ENCODE assay signal across 1 cellular context in the genomic region with DNA sequence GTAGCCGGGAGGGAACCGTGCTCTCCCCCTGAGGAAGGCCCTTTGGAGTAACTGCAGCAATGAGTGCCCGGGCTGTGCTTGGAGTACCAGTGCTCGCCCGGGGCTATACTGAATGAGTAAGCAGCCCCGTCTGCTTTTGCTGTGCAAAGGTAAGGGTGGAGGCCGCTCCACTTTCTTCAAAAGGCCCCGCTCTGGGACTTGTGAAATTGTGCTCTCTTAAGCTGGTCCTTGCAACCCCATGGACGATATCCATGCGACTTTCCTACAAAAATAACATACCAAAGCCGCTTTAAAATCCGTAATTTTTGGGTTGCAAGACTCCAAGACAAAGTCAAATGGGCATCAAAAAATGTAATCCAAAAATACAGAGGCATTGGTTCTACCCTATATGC.
TF ChIP-seq lines count a peak whose summit lies in the region.

No MANE protein-coding gene starts in this region.

TF ChIP-seq in IMR-90, 13 proteins besides CTCF, POLR2A, EP300 and RAD21 (continued from another document):
- TF ChIP-seq, protein P1, sequence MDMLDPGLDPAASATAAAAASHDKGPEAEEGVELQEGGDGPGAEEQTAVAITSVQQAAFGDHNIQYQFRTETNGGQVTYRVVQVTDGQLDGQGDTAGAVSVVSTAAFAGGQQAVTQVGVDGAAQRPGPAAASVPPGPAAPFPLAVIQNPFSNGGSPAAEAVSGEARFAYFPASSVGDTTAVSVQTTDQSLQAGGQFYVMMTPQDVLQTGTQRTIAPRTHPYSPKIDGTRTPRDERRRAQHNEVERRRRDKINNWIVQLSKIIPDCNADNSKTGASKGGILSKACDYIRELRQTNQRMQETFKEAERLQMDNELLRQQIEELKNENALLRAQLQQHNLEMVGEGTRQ (IDR thresholded peaks at IDR 0.05; ENCODE audit: low read depth, low read length), result no peak
- TF ChIP-seq FOS (IDR thresholded peaks at IDR 0.05; ENCODE audit: low read depth, low read length) (no peak), SMC3 (IDR thresholded peaks at IDR 0.05; ENCODE audit: low read depth, low read length) (no peak), BHLHE40 (IDR thresholded peaks at IDR 0.05; ENCODE audit: low read depth, low read length) (no peak), RFX5 (IDR thresholded peaks at IDR 0.05; ENCODE audit: low read depth, low read length) (no peak), RCOR1 (IDR thresholded peaks at IDR 0.05; ENCODE audit: insufficient replicate concordance, low read length) (no peak)
- TF ChIP-seq, protein P2, sequence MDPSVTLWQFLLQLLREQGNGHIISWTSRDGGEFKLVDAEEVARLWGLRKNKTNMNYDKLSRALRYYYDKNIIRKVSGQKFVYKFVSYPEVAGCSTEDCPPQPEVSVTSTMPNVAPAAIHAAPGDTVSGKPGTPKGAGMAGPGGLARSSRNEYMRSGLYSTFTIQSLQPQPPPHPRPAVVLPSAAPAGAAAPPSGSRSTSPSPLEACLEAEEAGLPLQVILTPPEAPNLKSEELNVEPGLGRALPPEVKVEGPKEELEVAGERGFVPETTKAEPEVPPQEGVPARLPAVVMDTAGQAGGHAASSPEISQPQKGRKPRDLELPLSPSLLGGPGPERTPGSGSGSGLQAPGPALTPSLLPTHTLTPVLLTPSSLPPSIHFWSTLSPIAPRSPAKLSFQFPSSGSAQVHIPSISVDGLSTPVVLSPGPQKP (IDR thresholded peaks at IDR 0.05; ENCODE audit: borderline replicate concordance, low read depth, low read length), result no peak
